20 cellular contexts compared by ENCODE assay signal in the genomic region with DNA sequence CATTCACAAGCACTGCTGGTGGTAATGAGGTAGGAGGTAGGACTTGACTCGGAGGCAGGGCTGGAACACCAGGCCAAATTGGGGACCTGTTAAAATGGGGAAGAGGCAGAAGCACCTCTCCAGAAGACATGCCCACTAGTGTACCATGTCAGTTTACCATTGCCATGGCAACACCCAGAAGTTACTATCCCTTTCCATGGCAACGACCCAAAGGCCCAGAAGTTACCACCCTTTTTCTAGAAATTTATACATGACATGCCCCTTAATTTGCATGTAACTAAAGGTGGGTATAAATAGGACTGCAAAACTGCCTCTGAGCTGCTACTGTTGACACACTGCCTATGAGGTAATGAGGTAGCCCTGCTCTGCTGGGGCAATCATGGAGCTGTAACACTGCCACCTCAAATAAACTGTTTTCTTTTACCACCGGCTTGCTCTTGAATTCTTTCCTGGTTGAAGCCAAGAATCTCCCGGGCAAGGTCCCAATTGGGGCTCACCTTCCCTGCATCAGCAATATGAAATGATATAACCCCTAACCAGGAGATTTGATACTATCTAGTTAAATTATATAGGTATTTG.
"Had no signal": no experiment of that assay in that cellular context is flagged by ENCODE, and none has a peak within 500 bp of the region (broad histone marks: within the 10 kb centered on the region; RNA-seq: fewer than 3 reads in every experiment).

No MANE protein-coding gene starts in this region.

- ATAC-seq: sciatic nerve; stimulated activated naive CD8-positive, alpha-beta T cell treated with anti-CD3 and anti-CD28 coated beads, Interleukin-15, Interleukin-2, amounts not matched to agents 100 U/mL and 50 U/mL, for 24 hours had no signal

- H3K27me3 ChIP-seq: ascending aorta, cardiac muscle cell, colonic mucosa had no signal

- H3K36me3 ChIP-seq: ascending aorta, cardiac muscle cell, colonic mucosa, thoracic aorta had no signal

- H3K4me3 ChIP-seq: ascending aorta, cardiac muscle cell, colonic mucosa, skin epidermis, thoracic aorta had no signal

- DNase-seq: activated CD4-positive, alpha-beta T cell treated with anti-CD3 and anti-CD28 coated beads for 4 hours; activated CD4-positive, alpha-beta T cell treated with anti-CD3 and anti-CD28 coated beads, Interleukin-2, amount 50 U/mL, for 4 hours; activated gamma-delta T cell; activated naive CD4-positive, alpha-beta T cell treated with anti-CD3 and anti-CD28 coated beads, Interleukin-2, amount 10 ng/mL, durations not matched to agents 7 days and 5 days; activated naive CD8-positive, alpha-beta T cell treated with anti-CD3 and anti-CD28 coated beads, Interleukin-2, amount 10 ng/mL, durations not matched to agents 7 days and 5 days; activated T-cell treated with anti-CD3 and anti-CD28 coated beads for 4 hours; cerebellar nuclear complex; colonic mucosa; effector memory CD4-positive, alpha-beta T cell; glutamatergic neuron; posterior cingulate gyrus; stimulated activated CD4-positive, alpha-beta T cell treated with anti-CD3 and anti-CD28 coated beads, Interleukin-12 subunit alpha, Interleukin-12 subunit beta, amount 100 ng/mL, for 4 hours; stimulated activated CD4-positive, alpha-beta T cell treated with anti-CD3 and anti-CD28 coated beads, Interleukin-4, amount 100 ng/mL, for 1 hour; stimulated activated naive CD8-positive, alpha-beta T cell treated with anti-CD3 and anti-CD28 coated beads, Interleukin-15, Interleukin-2, amounts not matched to agents 100 U/mL and 50 U/mL, for 24 hours; T-helper 1 cell had no signal

- H3K4me1 ChIP-seq: ascending aorta, colonic mucosa had no signal

- H3K9me3 ChIP-seq: ascending aorta, colonic mucosa, thoracic aorta had no signal

- H3K27ac ChIP-seq: ascending aorta, cardiac muscle cell, colonic mucosa, skin epidermis, thoracic aorta had no signal
